In the genomic region with DNA sequence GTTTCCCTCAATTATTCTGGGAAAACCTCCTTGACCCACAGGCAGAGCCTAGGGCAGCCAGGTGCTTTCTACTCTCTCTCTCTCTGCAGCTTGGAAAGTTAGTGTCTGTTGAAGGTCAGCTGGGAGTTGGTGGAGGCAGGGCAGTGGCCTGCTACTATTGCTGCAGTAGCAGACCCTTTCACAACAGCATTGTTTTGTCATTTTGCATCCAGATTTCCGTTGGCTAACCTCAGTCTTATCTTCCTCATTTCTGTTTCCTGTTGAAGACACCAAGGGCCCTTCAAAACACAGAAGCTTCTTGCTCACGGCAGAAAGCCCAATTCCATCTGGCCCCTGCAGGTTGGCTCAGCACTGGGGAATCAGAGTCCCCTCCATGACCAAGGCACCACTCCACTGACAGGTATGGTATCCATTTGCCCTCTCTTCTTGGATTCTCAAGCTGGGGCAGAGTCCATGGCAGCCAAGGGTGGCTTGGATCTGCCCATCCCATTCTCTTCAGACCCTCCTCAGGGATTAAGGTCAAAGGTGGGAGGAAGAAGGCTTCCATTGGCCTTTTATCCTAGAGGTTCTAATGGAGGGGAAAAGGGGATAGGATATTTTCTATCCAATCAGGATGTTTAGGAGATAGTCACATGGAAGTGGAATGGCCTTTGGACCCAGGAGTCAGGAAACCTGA, we compare ENCODE assay signal across 9 cellular contexts. TPM values are rescaled to one million over a fixed set of nuclear protein-coding genes. Genes with fewer than 3 reads are reported as not detected.
DNase-seq lines count a peak whose midpoint lies in the region; ATAC-seq and TF ChIP-seq lines count a peak whose summit lies in the region.
"Had no signal": no experiment of that assay in that cellular context is flagged by ENCODE, and none has a peak within 500 bp of the region (broad histone marks: within the 10 kb centered on the region; RNA-seq: fewer than 3 reads in every experiment).

No MANE protein-coding gene starts in this region.

- TF ChIP-seq POLR2A in Peyer's patch (IDR thresholded peaks at IDR 0.05): no peak

- H3K9me3 ChIP-seq in Peyer's patch (no peaks in the 10 kb centered on the region), lower lobe of right lung (no peaks in the 10 kb centered on the region)

- peak; percentile 33 for ATAC-seq in HG02571 (IDR thresholded peaks at IDR 0.05; ENCODE audit: unreplicated experiment)
- ATAC-seq in lower lobe of right lung: peak; percentile 46 to 74

- TF ChIP-seq CTCF in GM12875 (IDR thresholded peaks at IDR 0.05; ENCODE audit: borderline replicate concordance, insufficient read depth, low read depth, low read length) (no peak), Peyer's patch (IDR thresholded peaks at IDR 0.05) (no peak), lower lobe of right lung (IDR thresholded peaks at IDR 0.05) (no peak)

- H3K4me1 ChIP-seq in Peyer's patch: peaks cover 0 to 3% (median 0%) of the 10 kb centered on the region in 4 donors
- no peaks in the 10 kb centered on the region for H3K4me1 ChIP-seq in lower lobe of right lung

- H3K4me3 ChIP-seq in GM12875 (ENCODE audit: low read depth, low read length) (peak overlapping the region; percentile 60), Peyer's patch (peak overlapping the region; percentile 18 to 41 (median 33)), lower lobe of right lung (peak overlapping the region; percentile 39)

- no peaks in the 10 kb centered on the region for H3K27me3 ChIP-seq in Peyer's patch
- no peaks in the 10 kb centered on the region for H3K27me3 ChIP-seq in lower lobe of right lung (ENCODE audit: low read depth)

- intact Hi-C loops in lower lobe of right lung (cut with DNase I) (no loop called here), posterior vena cava (cut with DNase I) (no loop called here)

- DNase-seq in Peyer's patch (peak in 2 of 3 donors; percentile 52 to 78), lower lobe of right lung (peak; percentile 51), posterior vena cava (ENCODE audit: low spot score) (no peak), NCI-H1417 (lab: John Stamatoyannopoulos, UW) (no peak), iPS-NIHi7 (ENCODE audit: extremely low spot score) (no peak)
- DNase-seq in stimulated activated CD4-positive, alpha-beta T cell treated with anti-CD3 and anti-CD28 coated beads, Interleukin-12 subunit alpha, Interleukin-12 subunit beta, amount 100 ng/mL, for 4 hours: no peak

- H3K27ac ChIP-seq in Peyer's patch (peak overlapping the region; percentile 45 to 72 (median 59)), lower lobe of right lung (peak overlapping the region; percentile 66)

- H3K36me3 ChIP-seq in Peyer's patch: no peaks in the 10 kb centered on the region
- no peaks in the 10 kb centered on the region for H3K36me3 ChIP-seq in lower lobe of right lung

RNA-seq across cellular contexts. Expression of a gene that starts 24.6 kb away (rescaled TPM):
- 10 to 100 TPM; 15.1 to 51.1 (median 31.3) TPM for total RNA-seq in Peyer's patch
- 569 TPM for total RNA-seq in lower lobe of right lung
- total RNA-seq in posterior vena cava: 100 to 1,000 TPM in 1 of 2 donors, 10 to 100 TPM in 1; 72.8 to 259 TPM
- total RNA-seq: myocyte had no signal

Comparison
In these comparisons a context has a peak if more than half of its experiments do, and no peak if none do; other contexts are left out.
1. DNase-seq: peak in Peyer's patch (2 of 3) and lower lobe of right lung (single experiment); none in posterior vena cava (single experiment), NCI-H1417 (0 of 3), iPS-NIHi7 (single experiment) and stimulated activated CD4-positive, alpha-beta T cell treated with anti-CD3 and anti-CD28 coated beads, Interleukin-12 subunit alpha, Interleukin-12 subunit beta, amount 100 ng/mL, for 4 hours (single experiment).
2. Peak in every context shown above with its lines, with median percentiles within 50 percentile points of each other: H3K4me3 ChIP-seq.